Comparison of ENCODE assay signal across 11 cellular contexts in the genomic region with DNA sequence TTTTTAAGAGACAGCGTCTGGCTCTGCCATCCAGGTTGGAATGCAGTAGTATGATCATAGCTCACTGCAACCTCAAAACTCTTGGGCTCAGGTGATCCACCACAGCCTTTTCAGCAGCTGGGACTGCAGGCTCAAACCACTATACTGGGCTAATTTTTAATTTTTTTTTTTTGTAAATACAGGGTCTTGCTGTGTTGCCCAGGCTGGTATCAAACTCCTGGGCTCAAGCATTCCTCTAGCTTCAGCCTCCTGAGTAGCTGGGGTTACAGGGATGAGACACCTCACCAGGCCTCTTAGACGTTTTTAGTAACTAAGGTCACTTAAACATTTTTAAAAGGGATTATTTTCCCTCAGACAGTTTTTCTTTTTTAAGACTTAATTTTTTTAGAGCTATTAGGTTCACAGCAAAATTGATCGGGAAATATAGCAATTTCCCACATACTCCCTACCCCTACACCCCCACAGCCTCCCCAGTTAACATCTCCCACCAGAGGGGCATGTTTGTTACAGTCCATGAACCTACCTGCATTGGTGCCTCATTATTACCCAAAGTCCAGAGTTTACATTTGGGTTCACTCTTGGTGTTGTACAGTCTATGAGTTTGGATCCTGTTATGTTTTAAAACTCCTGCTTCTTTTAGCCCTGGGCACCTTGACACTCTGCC.
DNase-seq lines count a peak whose midpoint lies in the region; ATAC-seq and TF ChIP-seq lines count a peak whose summit lies in the region.
"Had no signal": no experiment of that assay in that cellular context is flagged by ENCODE, and none has a peak within 500 bp of the region (broad histone marks: within the 10 kb centered on the region; RNA-seq: fewer than 3 reads in every experiment).

No MANE protein-coding gene starts in this region.

- H3K36me3 ChIP-seq in DND-41 (ENCODE audit: insufficient read depth, low read length) (peaks cover 44% of the 10 kb centered on the region), OCI-LY1 (ENCODE audit: insufficient read depth, low read length) (peaks cover 76% of the 10 kb centered on the region), parathyroid adenoma (ENCODE audit: control insufficient read depth, insufficient read depth, low read length) (no peaks in the 10 kb centered on the region)
- H3K36me3 ChIP-seq in effector memory CD4-positive, alpha-beta T cell (ENCODE audit: control insufficient read depth, insufficient read depth, low read length) = no peaks in the 10 kb centered on the region
- H3K36me3 ChIP-seq: cardiac muscle cell had no signal

- ATAC-seq in DND-41 (ENCODE audit: insufficient read depth, low read depth) (no peak), HG03521 (IDR thresholded peaks at IDR 0.05; ENCODE audit: unreplicated experiment) (no peak), GM19395 (IDR thresholded peaks at IDR 0.05; ENCODE audit: unreplicated experiment) (no peak), HG03354 (IDR thresholded peaks at IDR 0.05; ENCODE audit: poor library complexity, severe bottlenecking, unreplicated experiment) (no peak)

- DNase-seq in DND-41 (no peak), DMS153 treated with DMSO at 0.1 percent for 48 hours (lab: John Stamatoyannopoulos, UW; ENCODE audit: unreplicated experiment) (no peak)
- DNase-seq in effector memory CD4-positive, alpha-beta T cell = no peak
- DNase-seq: NCI-H1048 had no signal

- H3K9me2 ChIP-seq in OCI-LY1 (ENCODE audit: low read depth, low read length) = no peaks in the 10 kb centered on the region

- H2AFZ ChIP-seq in DND-41 (ENCODE audit: low read depth, low read length) (no peak overlapping the region), OCI-LY1 (ENCODE audit: low read length) (no peak overlapping the region), parathyroid adenoma (no peak overlapping the region)

- H3F3A ChIP-seq in OCI-LY1 (ENCODE audit: insufficient read depth, low read length) = no peaks in the 10 kb centered on the region

- H3K9ac ChIP-seq in DND-41 (ENCODE audit: low read depth, low read length) (peak overlapping the region; percentile 68), OCI-LY1 (ENCODE audit: low read length) (peak overlapping the region; percentile 70), parathyroid adenoma (no peak overlapping the region)

- peaks cover 84% of the 10 kb centered on the region for H3K79me2 ChIP-seq in DND-41 (ENCODE audit: insufficient read depth, low read length)
- peaks cover 80% of the 10 kb centered on the region for H3K79me2 ChIP-seq in OCI-LY1 (ENCODE audit: insufficient read depth, low read length)
- peaks cover 2% of the 10 kb centered on the region for H3K79me2 ChIP-seq in parathyroid adenoma

- H3K4me2 ChIP-seq in DND-41 (ENCODE audit: insufficient read depth, low read length) = peak overlapping the region; percentile 95
- H3K4me2 ChIP-seq in OCI-LY1 (ENCODE audit: low read length) = peak overlapping the region; percentile 94
- H3K4me2 ChIP-seq in parathyroid adenoma (ENCODE audit: low read length) = peak overlapping the region; percentile 51

- H3K4me3 ChIP-seq in DND-41 (ENCODE audit: low read depth in 1 of 2, low read length in 2 of 2) (peak overlapping the region in 1 of 2 experiments; percentile 87; a peak in 2 of 4 replicates), OCI-LY1 (ENCODE audit: low read depth, low read length, poor library complexity, severe bottlenecking) (peak overlapping the region; percentile 91), parathyroid adenoma (ENCODE audit: low read depth, low read length) (no peak overlapping the region)
- no peak overlapping the region for H3K4me3 ChIP-seq in effector memory CD4-positive, alpha-beta T cell (ENCODE audit: insufficient read depth, low read depth, low read length, poor library complexity, severe bottlenecking)

- H3K9me3 ChIP-seq in DND-41 (ENCODE audit: insufficient read depth, low read length, severe bottlenecking) (no peaks in the 10 kb centered on the region), OCI-LY1 (ENCODE audit: low read length) (no peaks in the 10 kb centered on the region), parathyroid adenoma (ENCODE audit: control insufficient read depth, low read length) (no peaks in the 10 kb centered on the region)
- no peaks in the 10 kb centered on the region for H3K9me3 ChIP-seq in effector memory CD4-positive, alpha-beta T cell (ENCODE audit: control insufficient read depth, low read length)
- H3K9me3 ChIP-seq: heart right ventricle had no signal

- H3K4me1 ChIP-seq in DND-41 (ENCODE audit: insufficient read depth, low read length) (peaks cover 60% of the 10 kb centered on the region), OCI-LY1 (ENCODE audit: insufficient read depth, low read length, severe bottlenecking) (peaks cover 65% of the 10 kb centered on the region), parathyroid adenoma (peaks cover 12% of the 10 kb centered on the region)
- H3K4me1 ChIP-seq in effector memory CD4-positive, alpha-beta T cell (ENCODE audit: control insufficient read depth, insufficient read depth, low read length, poor library complexity, severe bottlenecking) = peaks cover 41% of the 10 kb centered on the region

- H3K27me3 ChIP-seq in DND-41 (ENCODE audit: insufficient read depth, low read length, poor library complexity) (no peaks in the 10 kb centered on the region), OCI-LY1 (ENCODE audit: insufficient read depth, low read length) (no peaks in the 10 kb centered on the region), parathyroid adenoma (ENCODE audit: control insufficient read depth, insufficient read depth, low read length) (no peaks in the 10 kb centered on the region)
- no peaks in the 10 kb centered on the region for H3K27me3 ChIP-seq in effector memory CD4-positive, alpha-beta T cell (replicated peaks; ENCODE audit: control insufficient read depth, insufficient read depth, low read length, poor library complexity, severe bottlenecking)
- H3K27me3 ChIP-seq: cardiac muscle cell, heart right ventricle had no signal

- H3K27ac ChIP-seq in DND-41 (ENCODE audit: low read length) (peak overlapping the region; percentile 40; the same call in 1 of the 2 replicates), OCI-LY1 (ENCODE audit: low read depth, low read length, poor library complexity, severe bottlenecking) (peak overlapping the region; percentile 76), parathyroid adenoma (no peak overlapping the region)
- H3K27ac ChIP-seq in effector memory CD4-positive, alpha-beta T cell (ENCODE audit: insufficient read depth, low read length, poor library complexity, severe bottlenecking) = peak overlapping the region; percentile 10

- H4K20me1 ChIP-seq in DND-41 (ENCODE audit: insufficient read depth, low read length) (peaks cover 61% of the 10 kb centered on the region), OCI-LY1 (ENCODE audit: insufficient read depth, low read length) (no peaks in the 10 kb centered on the region)

- TF ChIP-seq CTCF in DND-41 (IDR thresholded peaks at IDR 0.05; ENCODE audit: borderline replicate concordance, extremely low read depth, low read length, poor library complexity, severe bottlenecking) (no peak), OCI-LY1 (IDR thresholded peaks at IDR 0.05; ENCODE audit: low read length) (no peak), parathyroid adenoma (IDR thresholded peaks at IDR 0.05) (no peak)
